1 cellular context compared by ENCODE assay signal in the genomic region with DNA sequence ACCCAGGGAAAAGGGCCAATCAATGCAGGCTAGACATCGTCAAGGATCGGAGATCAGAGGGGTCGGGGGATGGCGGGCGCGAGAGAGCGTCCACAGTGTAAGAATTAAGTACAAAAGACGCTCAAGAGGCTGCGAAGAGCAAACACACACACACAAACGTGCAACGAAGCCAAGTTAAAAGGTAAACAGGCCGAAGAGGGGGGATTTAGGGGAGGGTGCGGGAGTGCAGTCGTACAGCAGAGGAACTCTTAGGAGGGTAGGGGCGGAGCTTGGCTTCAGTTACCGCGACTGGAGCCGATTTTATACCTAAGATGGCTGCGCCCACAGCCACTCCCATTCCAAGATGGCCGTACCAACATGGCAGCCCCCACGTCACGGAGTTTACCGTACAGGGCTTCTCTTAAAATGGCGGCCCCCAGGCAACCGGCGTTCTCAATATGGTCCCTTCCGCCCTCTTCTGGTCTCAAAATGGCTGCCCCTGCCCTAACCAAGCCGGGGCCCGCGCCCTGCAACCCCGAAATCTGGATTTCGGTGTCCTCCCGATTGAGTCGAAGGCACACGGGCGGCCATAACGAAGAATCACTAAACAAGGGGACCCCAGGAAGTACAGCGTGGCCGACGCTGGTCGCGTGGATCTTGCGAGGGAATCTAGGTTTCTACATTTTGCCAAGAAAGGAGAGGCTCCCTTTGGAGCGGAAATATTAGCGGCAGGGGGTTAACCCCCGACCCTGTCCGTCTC.
TF ChIP-seq lines count a peak whose summit lies in the region.

No MANE protein-coding gene starts in this region.

TF ChIP-seq in WTC11, 78 proteins besides CTCF, POLR2A, EP300 and RAD21 (continued from another document):
- TF ChIP-seq, protein P1, sequence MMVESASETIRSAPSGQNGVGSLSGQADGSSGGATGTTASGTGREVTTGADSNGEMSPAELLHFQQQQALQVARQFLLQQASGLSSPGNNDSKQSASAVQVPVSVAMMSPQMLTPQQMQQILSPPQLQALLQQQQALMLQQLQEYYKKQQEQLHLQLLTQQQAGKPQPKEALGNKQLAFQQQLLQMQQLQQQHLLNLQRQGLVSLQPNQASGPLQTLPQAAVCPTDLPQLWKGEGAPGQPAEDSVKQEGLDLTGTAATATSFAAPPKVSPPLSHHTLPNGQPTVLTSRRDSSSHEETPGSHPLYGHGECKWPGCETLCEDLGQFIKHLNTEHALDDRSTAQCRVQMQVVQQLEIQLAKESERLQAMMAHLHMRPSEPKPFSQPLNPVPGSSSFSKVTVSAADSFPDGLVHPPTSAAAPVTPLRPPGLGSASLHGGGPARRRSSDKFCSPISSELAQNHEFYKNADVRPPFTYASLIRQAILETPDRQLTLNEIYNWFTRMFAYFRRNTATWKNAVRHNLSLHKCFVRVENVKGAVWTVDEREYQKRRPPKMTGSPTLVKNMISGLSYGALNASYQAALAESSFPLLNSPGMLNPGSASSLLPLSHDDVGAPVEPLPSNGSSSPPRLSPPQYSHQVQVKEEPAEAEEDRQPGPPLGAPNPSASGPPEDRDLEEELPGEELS (CRISPR knock-in tag; IDR thresholded peaks at IDR 0.05) = no peak
- TF ChIP-seq GTF2I (CRISPR knock-in tag; conservative IDR thresholded peaks at IDR 0.05) (no peak), MXD4 (CRISPR knock-in tag; IDR thresholded peaks at IDR 0.05; ENCODE audit: borderline replicate concordance) (no peak), EMX1 (CRISPR knock-in tag; IDR thresholded peaks at IDR 0.05) (0 out of 2 replicates have a peak, but pooled peaks have one; percentile 80), ZNF396 (CRISPR knock-in tag; IDR thresholded peaks at IDR 0.05; ENCODE audit: borderline replicate concordance) (0 out of 2 replicates have a peak, but pooled peaks have one; percentile 61), NR3C1 (CRISPR knock-in tag; conservative IDR thresholded peaks at IDR 0.05; ENCODE audit: low read depth) (peak; percentile 49; the same call in 1 of the 2 replicates), CREB1 (CRISPR knock-in tag; IDR thresholded peaks at IDR 0.05) (peak; percentile 6; the same call in 1 of the 2 replicates), TEAD4 (CRISPR knock-in tag; IDR thresholded peaks at IDR 0.05) (no peak), NFYB (CRISPR knock-in tag; conservative IDR thresholded peaks at IDR 0.05; ENCODE audit: low read depth) (no peak), ATF1 (CRISPR knock-in tag; IDR thresholded peaks at IDR 0.05) (peak; percentile 71), SOX15 (CRISPR knock-in tag; IDR thresholded peaks at IDR 0.05) (no peak), NR2C2 (CRISPR knock-in tag; IDR thresholded peaks at IDR 0.05) (no peak), ZNF219 (CRISPR knock-in tag; IDR thresholded peaks at IDR 0.05; ENCODE audit: borderline replicate concordance) (no peak), SMAD3 (CRISPR knock-in tag; IDR thresholded peaks at IDR 0.05; ENCODE audit: borderline replicate concordance) (0 out of 2 replicates have a peak, but pooled peaks have one; percentile 56), PRRX2 (CRISPR knock-in tag; IDR thresholded peaks at IDR 0.05) (peak; percentile 20; the same call in 1 of the 2 replicates), OVOL2 (CRISPR knock-in tag; IDR thresholded peaks at IDR 0.05; ENCODE audit: borderline replicate concordance) (no peak), ZNF416 (CRISPR knock-in tag; IDR thresholded peaks at IDR 0.05) (no peak), GRHL2 (CRISPR knock-in tag; IDR thresholded peaks at IDR 0.05; ENCODE audit: insufficient replicate concordance, severe bottlenecking) (no peak), JUN (CRISPR knock-in tag; IDR thresholded peaks at IDR 0.05) (no peak), ETV6 (CRISPR knock-in tag; IDR thresholded peaks at IDR 0.05) (no peak)
- TF ChIP-seq, protein P2, sequence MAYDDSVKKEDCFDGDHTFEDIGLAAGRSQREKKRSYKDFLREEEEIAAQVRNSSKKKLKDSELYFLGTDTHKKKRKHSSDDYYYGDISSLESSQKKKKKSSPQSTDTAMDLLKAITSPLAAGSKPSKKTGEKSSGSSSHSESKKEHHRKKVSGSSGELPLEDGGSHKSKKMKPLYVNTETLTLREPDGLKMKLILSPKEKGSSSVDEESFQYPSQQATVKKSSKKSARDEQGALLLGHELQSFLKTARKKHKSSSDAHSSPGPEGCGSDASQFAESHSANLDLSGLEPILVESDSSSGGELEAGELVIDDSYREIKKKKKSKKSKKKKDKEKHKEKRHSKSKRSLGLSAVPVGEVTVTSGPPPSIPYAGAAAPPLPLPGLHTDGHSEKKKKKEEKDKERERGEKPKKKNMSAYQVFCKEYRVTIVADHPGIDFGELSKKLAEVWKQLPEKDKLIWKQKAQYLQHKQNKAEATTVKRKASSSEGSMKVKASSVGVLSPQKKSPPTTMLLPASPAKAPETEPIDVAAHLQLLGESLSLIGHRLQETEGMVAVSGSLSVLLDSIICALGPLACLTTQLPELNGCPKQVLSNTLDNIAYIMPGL (CRISPR knock-in tag; IDR thresholded peaks at IDR 0.05) = peak; percentile 85
- TF ChIP-seq, protein P3, sequence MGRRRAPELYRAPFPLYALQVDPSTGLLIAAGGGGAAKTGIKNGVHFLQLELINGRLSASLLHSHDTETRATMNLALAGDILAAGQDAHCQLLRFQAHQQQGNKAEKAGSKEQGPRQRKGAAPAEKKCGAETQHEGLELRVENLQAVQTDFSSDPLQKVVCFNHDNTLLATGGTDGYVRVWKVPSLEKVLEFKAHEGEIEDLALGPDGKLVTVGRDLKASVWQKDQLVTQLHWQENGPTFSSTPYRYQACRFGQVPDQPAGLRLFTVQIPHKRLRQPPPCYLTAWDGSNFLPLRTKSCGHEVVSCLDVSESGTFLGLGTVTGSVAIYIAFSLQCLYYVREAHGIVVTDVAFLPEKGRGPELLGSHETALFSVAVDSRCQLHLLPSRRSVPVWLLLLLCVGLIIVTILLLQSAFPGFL (CRISPR knock-in tag; IDR thresholded peaks at IDR 0.05; ENCODE audit: borderline replicate concordance) = no peak
- TF ChIP-seq, protein P4, sequence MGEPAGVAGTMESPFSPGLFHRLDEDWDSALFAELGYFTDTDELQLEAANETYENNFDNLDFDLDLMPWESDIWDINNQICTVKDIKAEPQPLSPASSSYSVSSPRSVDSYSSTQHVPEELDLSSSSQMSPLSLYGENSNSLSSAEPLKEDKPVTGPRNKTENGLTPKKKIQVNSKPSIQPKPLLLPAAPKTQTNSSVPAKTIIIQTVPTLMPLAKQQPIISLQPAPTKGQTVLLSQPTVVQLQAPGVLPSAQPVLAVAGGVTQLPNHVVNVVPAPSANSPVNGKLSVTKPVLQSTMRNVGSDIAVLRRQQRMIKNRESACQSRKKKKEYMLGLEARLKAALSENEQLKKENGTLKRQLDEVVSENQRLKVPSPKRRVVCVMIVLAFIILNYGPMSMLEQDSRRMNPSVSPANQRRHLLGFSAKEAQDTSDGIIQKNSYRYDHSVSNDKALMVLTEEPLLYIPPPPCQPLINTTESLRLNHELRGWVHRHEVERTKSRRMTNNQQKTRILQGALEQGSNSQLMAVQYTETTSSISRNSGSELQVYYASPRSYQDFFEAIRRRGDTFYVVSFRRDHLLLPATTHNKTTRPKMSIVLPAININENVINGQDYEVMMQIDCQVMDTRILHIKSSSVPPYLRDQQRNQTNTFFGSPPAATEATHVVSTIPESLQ (CRISPR knock-in tag; IDR thresholded peaks at IDR 0.05) = no peak
- TF ChIP-seq, protein P5, sequence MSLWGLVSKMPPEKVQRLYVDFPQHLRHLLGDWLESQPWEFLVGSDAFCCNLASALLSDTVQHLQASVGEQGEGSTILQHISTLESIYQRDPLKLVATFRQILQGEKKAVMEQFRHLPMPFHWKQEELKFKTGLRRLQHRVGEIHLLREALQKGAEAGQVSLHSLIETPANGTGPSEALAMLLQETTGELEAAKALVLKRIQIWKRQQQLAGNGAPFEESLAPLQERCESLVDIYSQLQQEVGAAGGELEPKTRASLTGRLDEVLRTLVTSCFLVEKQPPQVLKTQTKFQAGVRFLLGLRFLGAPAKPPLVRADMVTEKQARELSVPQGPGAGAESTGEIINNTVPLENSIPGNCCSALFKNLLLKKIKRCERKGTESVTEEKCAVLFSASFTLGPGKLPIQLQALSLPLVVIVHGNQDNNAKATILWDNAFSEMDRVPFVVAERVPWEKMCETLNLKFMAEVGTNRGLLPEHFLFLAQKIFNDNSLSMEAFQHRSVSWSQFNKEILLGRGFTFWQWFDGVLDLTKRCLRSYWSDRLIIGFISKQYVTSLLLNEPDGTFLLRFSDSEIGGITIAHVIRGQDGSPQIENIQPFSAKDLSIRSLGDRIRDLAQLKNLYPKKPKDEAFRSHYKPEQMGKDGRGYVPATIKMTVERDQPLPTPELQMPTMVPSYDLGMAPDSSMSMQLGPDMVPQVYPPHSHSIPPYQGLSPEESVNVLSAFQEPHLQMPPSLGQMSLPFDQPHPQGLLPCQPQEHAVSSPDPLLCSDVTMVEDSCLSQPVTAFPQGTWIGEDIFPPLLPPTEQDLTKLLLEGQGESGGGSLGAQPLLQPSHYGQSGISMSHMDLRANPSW (CRISPR knock-in tag; conservative IDR thresholded peaks at IDR 0.05; ENCODE audit: low read depth) = no peak; the same call in 1 of the 2 replicates
- TF ChIP-seq, protein P6, sequence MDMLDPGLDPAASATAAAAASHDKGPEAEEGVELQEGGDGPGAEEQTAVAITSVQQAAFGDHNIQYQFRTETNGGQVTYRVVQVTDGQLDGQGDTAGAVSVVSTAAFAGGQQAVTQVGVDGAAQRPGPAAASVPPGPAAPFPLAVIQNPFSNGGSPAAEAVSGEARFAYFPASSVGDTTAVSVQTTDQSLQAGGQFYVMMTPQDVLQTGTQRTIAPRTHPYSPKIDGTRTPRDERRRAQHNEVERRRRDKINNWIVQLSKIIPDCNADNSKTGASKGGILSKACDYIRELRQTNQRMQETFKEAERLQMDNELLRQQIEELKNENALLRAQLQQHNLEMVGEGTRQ (CRISPR knock-in tag; IDR thresholded peaks at IDR 0.05) = no peak
- TF ChIP-seq, protein P7, sequence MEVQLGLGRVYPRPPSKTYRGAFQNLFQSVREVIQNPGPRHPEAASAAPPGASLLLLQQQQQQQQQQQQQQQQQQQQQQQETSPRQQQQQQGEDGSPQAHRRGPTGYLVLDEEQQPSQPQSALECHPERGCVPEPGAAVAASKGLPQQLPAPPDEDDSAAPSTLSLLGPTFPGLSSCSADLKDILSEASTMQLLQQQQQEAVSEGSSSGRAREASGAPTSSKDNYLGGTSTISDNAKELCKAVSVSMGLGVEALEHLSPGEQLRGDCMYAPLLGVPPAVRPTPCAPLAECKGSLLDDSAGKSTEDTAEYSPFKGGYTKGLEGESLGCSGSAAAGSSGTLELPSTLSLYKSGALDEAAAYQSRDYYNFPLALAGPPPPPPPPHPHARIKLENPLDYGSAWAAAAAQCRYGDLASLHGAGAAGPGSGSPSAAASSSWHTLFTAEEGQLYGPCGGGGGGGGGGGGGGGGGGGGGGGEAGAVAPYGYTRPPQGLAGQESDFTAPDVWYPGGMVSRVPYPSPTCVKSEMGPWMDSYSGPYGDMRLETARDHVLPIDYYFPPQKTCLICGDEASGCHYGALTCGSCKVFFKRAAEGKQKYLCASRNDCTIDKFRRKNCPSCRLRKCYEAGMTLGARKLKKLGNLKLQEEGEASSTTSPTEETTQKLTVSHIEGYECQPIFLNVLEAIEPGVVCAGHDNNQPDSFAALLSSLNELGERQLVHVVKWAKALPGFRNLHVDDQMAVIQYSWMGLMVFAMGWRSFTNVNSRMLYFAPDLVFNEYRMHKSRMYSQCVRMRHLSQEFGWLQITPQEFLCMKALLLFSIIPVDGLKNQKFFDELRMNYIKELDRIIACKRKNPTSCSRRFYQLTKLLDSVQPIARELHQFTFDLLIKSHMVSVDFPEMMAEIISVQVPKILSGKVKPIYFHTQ (CRISPR knock-in tag; IDR thresholded peaks at IDR 0.05) = no peak; the same call in 1 of the 2 replicates
- TF ChIP-seq, protein P8, sequence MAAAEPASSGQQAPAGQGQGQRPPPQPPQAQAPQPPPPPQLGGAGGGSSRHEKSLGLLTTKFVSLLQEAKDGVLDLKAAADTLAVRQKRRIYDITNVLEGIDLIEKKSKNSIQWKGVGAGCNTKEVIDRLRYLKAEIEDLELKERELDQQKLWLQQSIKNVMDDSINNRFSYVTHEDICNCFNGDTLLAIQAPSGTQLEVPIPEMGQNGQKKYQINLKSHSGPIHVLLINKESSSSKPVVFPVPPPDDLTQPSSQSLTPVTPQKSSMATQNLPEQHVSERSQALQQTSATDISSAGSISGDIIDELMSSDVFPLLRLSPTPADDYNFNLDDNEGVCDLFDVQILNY (CRISPR knock-in tag; IDR thresholded peaks at IDR 0.05) = peak; percentile 88
- TF ChIP-seq, protein P9, sequence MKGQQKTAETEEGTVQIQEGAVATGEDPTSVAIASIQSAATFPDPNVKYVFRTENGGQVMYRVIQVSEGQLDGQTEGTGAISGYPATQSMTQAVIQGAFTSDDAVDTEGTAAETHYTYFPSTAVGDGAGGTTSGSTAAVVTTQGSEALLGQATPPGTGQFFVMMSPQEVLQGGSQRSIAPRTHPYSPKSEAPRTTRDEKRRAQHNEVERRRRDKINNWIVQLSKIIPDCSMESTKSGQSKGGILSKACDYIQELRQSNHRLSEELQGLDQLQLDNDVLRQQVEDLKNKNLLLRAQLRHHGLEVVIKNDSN (CRISPR knock-in tag; IDR thresholded peaks at IDR 0.05) = no peak
- TF ChIP-seq, protein P10, sequence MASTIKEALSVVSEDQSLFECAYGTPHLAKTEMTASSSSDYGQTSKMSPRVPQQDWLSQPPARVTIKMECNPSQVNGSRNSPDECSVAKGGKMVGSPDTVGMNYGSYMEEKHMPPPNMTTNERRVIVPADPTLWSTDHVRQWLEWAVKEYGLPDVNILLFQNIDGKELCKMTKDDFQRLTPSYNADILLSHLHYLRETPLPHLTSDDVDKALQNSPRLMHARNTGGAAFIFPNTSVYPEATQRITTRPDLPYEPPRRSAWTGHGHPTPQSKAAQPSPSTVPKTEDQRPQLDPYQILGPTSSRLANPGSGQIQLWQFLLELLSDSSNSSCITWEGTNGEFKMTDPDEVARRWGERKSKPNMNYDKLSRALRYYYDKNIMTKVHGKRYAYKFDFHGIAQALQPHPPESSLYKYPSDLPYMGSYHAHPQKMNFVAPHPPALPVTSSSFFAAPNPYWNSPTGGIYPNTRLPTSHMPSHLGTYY (CRISPR knock-in tag; IDR thresholded peaks at IDR 0.05) = no peak
